ENCODE assay signal across 19 cellular contexts in genomic region chr13:110971486-110971885, GRCh38. TPM values are rescaled to one million over a fixed set of nuclear protein-coding genes. Genes with fewer than 3 reads are reported as not detected.
DNase-seq lines count a peak whose midpoint lies in the region; ATAC-seq and TF ChIP-seq lines count a peak whose summit lies in the region.
"Had no signal": no experiment of that assay in that cellular context is flagged by ENCODE, and none has a peak within 500 bp of the region (broad histone marks: within the 10 kb centered on the region; RNA-seq: fewer than 3 reads in every experiment).

No MANE protein-coding gene starts in this region.

- CTCF ChIA-PET in activated naive CD4-positive, alpha-beta T cell treated with anti-CD3 and anti-CD28 coated beads for 36 hours (lab: Charles Lee) = no interaction called here
- CTCF ChIA-PET in PC-3 (lab: Charles Lee) = no interaction called here
- CTCF ChIA-PET in activated CD4-positive, alpha-beta T cell treated with anti-CD3 and anti-CD28 coated beads for 36 hours (lab: Charles Lee) = no interaction called here

- ATAC-seq in activated naive CD4-positive, alpha-beta T cell treated with anti-CD3 and anti-CD28 coated beads, Interleukin-2, amount 50 U/mL, for 72 hours = no peak
- ATAC-seq in PC-3 = no peak
- no peak for ATAC-seq in stimulated activated naive CD8-positive, alpha-beta T cell treated with anti-CD3 and anti-CD28 coated beads, Interleukin-15, Interleukin-2, amounts not matched to agents 100 U/mL and 50 U/mL, for 24 hours
- no peak for ATAC-seq in activated CD4-positive, alpha-beta T cell treated with anti-CD3 and anti-CD28 coated beads for 36 hours
- ATAC-seq: Right ventricle myocardium inferior had no signal

- POLR2A ChIA-PET in PC-3 (lab: Charles Lee; ENCODE audit: unreplicated experiment) = interaction anchor here (0.6 kb wide), 1 partner anchor 96 kb away, joined by 5 read pairs; no protein-coding TSS in a partner anchor
- POLR2A ChIA-PET in activated CD4-positive, alpha-beta T cell treated with anti-CD3 and anti-CD28 coated beads for 36 hours (lab: Charles Lee) = no interaction called here

- intact Hi-C loops in activated naive CD4-positive, alpha-beta T cell treated with anti-CD3 and anti-CD28 coated beads for 36 hours (cut with micrococcal nuclease) = no loop called here
- intact Hi-C loops in PC-3 (cut with micrococcal nuclease) = no loop called here
- intact Hi-C loops in activated CD4-positive, alpha-beta T cell treated with anti-CD3 and anti-CD28 coated beads for 36 hours (cut with DNase I, micrococcal nuclease) = no loop called here

- no peak overlapping the region for H3K4me2 ChIP-seq in PC-3 (ENCODE audit: low read length)

- H3K27me3 ChIP-seq in PC-3 (ENCODE audit: low read length) = no peaks in the 10 kb centered on the region
- H3K27me3 ChIP-seq: MG63, SJSA1 had no signal

- H3K79me2 ChIP-seq in PC-3 (ENCODE audit: low read length) = no peaks in the 10 kb centered on the region

- H3K9me3 Mint-ChIP-seq in activated naive CD4-positive, alpha-beta T cell treated with anti-CD3 and anti-CD28 coated beads for 36 hours = peaks cover 12% of the 10 kb centered on the region
- peaks cover 18 to 43% of the 10 kb centered on the region in 2 donors for H3K9me3 Mint-ChIP-seq in activated naive CD4-positive, alpha-beta T cell treated with anti-CD3 and anti-CD28 coated beads, Interleukin-2, amount 50 U/mL, for 72 hours
- peaks cover 10% of the 10 kb centered on the region for H3K9me3 Mint-ChIP-seq in activated CD4-positive, alpha-beta T cell treated with anti-CD3 and anti-CD28 coated beads for 36 hours (ENCODE audit: low read depth)

- no peak overlapping the region for H2AFZ ChIP-seq in PC-3 (ENCODE audit: low read length)

- peaks cover 27% of the 10 kb centered on the region for H3K27me3 Mint-ChIP-seq in activated naive CD4-positive, alpha-beta T cell treated with anti-CD3 and anti-CD28 coated beads for 36 hours (ENCODE audit: low read depth)
- peaks cover 44% of the 10 kb centered on the region for H3K27me3 Mint-ChIP-seq in activated CD4-positive, alpha-beta T cell treated with anti-CD3 and anti-CD28 coated beads for 36 hours

- no peak overlapping the region for H3K4me3 ChIP-seq in PC-3 (ENCODE audit: low read length)
- H3K4me3 ChIP-seq: MG63, SJSA1 had no signal

- H3K27ac Mint-ChIP-seq in activated naive CD4-positive, alpha-beta T cell treated with anti-CD3 and anti-CD28 coated beads for 36 hours = peak overlapping the region; percentile 4
- H3K27ac Mint-ChIP-seq in activated naive CD4-positive, alpha-beta T cell treated with anti-CD3 and anti-CD28 coated beads, Interleukin-2, amount 50 U/mL, for 72 hours = no peak overlapping the region
- H3K27ac Mint-ChIP-seq in activated CD4-positive, alpha-beta T cell treated with anti-CD3 and anti-CD28 coated beads for 36 hours = no peak overlapping the region
- H3K27ac Mint-ChIP-seq: CD14-positive monocyte, HFFc6 had no signal

- no peaks in the 10 kb centered on the region for H3K9me3 ChIP-seq in PC-3 (ENCODE audit: low read length)

- H3K4me3 Mint-ChIP-seq in activated naive CD4-positive, alpha-beta T cell treated with anti-CD3 and anti-CD28 coated beads for 36 hours = no peak overlapping the region
- no peak overlapping the region for H3K4me3 Mint-ChIP-seq in activated CD4-positive, alpha-beta T cell treated with anti-CD3 and anti-CD28 coated beads for 36 hours
- H3K4me3 Mint-ChIP-seq: CD14-positive monocyte, HFFc6 had no signal

- H3K9me2 ChIP-seq in PC-3 (replicated peaks; ENCODE audit: low read length) = no peaks in the 10 kb centered on the region

- DNase-seq in activated naive CD4-positive, alpha-beta T cell treated with anti-CD3 and anti-CD28 coated beads for 36 hours = no peak
- no peak for DNase-seq in activated naive CD4-positive, alpha-beta T cell treated with anti-CD3 and anti-CD28 coated beads, Interleukin-2, amount 50 U/mL, for 72 hours (ENCODE audit: low spot score in 2 of 2)
- peak; percentile 7 for DNase-seq in PC-3
- DNase-seq in kidney tubule cell (ENCODE audit: low spot score) = peak; percentile 68
- DNase-seq in NCI-H82 (lab: John Stamatoyannopoulos, UW) = no peak
- no peak for DNase-seq in stimulated activated naive CD8-positive, alpha-beta T cell treated with anti-CD3 and anti-CD28 coated beads, Interleukin-15, Interleukin-2, amounts not matched to agents 100 U/mL and 50 U/mL, for 24 hours
- no peak for DNase-seq in NK-92 (lab: John Stamatoyannopoulos, UW; ENCODE audit: unreplicated experiment)
- no peak for DNase-seq in activated CD4-positive, alpha-beta T cell treated with anti-CD3 and anti-CD28 coated beads for 36 hours
- DNase-seq: HFFc6; IMR-90; MG63; NCI-H1417 treated with DMSO at 0.1 percent for 48 hours; NCI-H187; NCI-H69; NK-92 treated with Interleukin-12 subunit alpha and Interleukin-12 subunit beta, amount 100 ng/mL, for 24 hours; T-helper 1 cell had no signal

- H3K4me1 Mint-ChIP-seq in activated naive CD4-positive, alpha-beta T cell treated with anti-CD3 and anti-CD28 coated beads for 36 hours (ENCODE audit: low read depth) = peaks cover 6% of the 10 kb centered on the region
- peaks cover 6% of the 10 kb centered on the region for H3K4me1 Mint-ChIP-seq in activated CD4-positive, alpha-beta T cell treated with anti-CD3 and anti-CD28 coated beads for 36 hours

- no peaks in the 10 kb centered on the region for H3F3A ChIP-seq in PC-3 (ENCODE audit: low read length, unreplicated experiment)

- peaks cover 8% of the 10 kb centered on the region for H3K36me3 Mint-ChIP-seq in activated naive CD4-positive, alpha-beta T cell treated with anti-CD3 and anti-CD28 coated beads for 36 hours (ENCODE audit: low read depth)
- peaks cover 19 to 65% of the 10 kb centered on the region in 2 donors for H3K36me3 Mint-ChIP-seq in activated naive CD4-positive, alpha-beta T cell treated with anti-CD3 and anti-CD28 coated beads, Interleukin-2, amount 50 U/mL, for 72 hours
- peaks cover 8% of the 10 kb centered on the region for H3K36me3 Mint-ChIP-seq in activated CD4-positive, alpha-beta T cell treated with anti-CD3 and anti-CD28 coated beads for 36 hours (ENCODE audit: low read depth)
- H3K36me3 Mint-ChIP-seq: CD14-positive monocyte had no signal

- no TSS peak for BruUV-seq in PC-3 (replicated peaks; lab: Mats Ljungman, UMichigan)

- no peaks in the 10 kb centered on the region; the same call in 1 of the 2 replicates for H3K36me3 ChIP-seq in PC-3 (ENCODE audit: low read depth, low read length)
- H3K36me3 ChIP-seq: MG63, SJSA1 had no signal

- H4K20me1 ChIP-seq in PC-3 (ENCODE audit: low read length) = no peaks in the 10 kb centered on the region

- TF ChIP-seq CTCF in PC-3 (conservative IDR thresholded peaks at IDR 0.05; ENCODE audit: low read depth, low read length) = no peak

- no peak overlapping the region for H3K27ac ChIP-seq in PC-3 (ENCODE audit: low read length)
- H3K27ac ChIP-seq: SJSA1 had no signal

- H3K4me1 ChIP-seq in PC-3 (ENCODE audit: insufficient read depth, low read length) = peaks cover 8% of the 10 kb centered on the region

- H3K9ac ChIP-seq in PC-3 (ENCODE audit: low read length) = no peak overlapping the region

RNA-seq across cellular contexts. Expression of gene ANKRD10, which starts 56.6 kb away (rescaled TPM):
- 10 to 100 TPM; 79.8 to 82.5 TPM for total RNA-seq in activated naive CD4-positive, alpha-beta T cell treated with anti-CD3 and anti-CD28 coated beads for 36 hours
- total RNA-seq in activated naive CD4-positive, alpha-beta T cell treated with anti-CD3 and anti-CD28 coated beads, Interleukin-2, amount 50 U/mL, for 72 hours = 100 to 1,000 TPM; 160 to 162 TPM
- total RNA-seq in PC-3 (2014; rRNA removed) = 47.1 and 60.2 TPM in 2 replicates
- 10 to 100 TPM; 65.1 to 91.8 TPM for total RNA-seq in activated CD4-positive, alpha-beta T cell treated with anti-CD3 and anti-CD28 coated beads for 36 hours

Comparison
In these comparisons a context has a peak if more than half of its experiments do, and no peak if none do; other contexts are left out.
1. DNase-seq: peak in PC-3 (single experiment) and kidney tubule cell (single experiment); none in activated naive CD4-positive, alpha-beta T cell treated with anti-CD3 and anti-CD28 coated beads for 36 hours (single experiment), activated naive CD4-positive, alpha-beta T cell treated with anti-CD3 and anti-CD28 coated beads, Interleukin-2, amount 50 U/mL, for 72 hours (0 of 2), NCI-H82 (single experiment), stimulated activated naive CD8-positive, alpha-beta T cell treated with anti-CD3 and anti-CD28 coated beads, Interleukin-15, Interleukin-2, amounts not matched to agents 100 U/mL and 50 U/mL, for 24 hours (single experiment), NK-92 (single experiment) and activated CD4-positive, alpha-beta T cell treated with anti-CD3 and anti-CD28 coated beads for 36 hours (single experiment).